Comparison of ENCODE assay signal across 13 cellular contexts in the genomic region with DNA sequence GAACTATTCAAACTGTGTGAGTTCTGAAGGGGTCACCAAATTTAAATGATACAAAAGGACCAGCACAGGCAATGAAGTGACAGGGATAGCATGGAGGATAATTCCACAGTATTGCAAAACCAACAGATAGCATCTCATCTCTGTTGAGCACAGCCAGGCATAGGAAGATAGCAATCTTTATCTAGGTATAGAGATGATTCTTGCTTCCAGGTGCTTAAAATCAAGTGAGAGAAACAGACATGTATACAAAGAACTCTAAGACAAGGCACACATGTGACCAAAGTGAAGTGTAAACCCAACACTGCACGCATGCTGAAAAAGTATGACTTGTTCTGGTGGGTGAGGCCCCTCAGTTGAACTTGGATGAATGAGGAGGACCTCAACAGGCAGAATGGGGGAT.
"Had no signal": no experiment of that assay in that cellular context is flagged by ENCODE, and none has a peak within 500 bp of the region (broad histone marks: within the 10 kb centered on the region; RNA-seq: fewer than 3 reads in every experiment).

No MANE protein-coding gene starts in this region.

- DNase-seq: activated CD4-positive, alpha-beta T cell treated with anti-CD3 and anti-CD28 coated beads, Interleukin-2, amount 50 U/mL, for 1 hour; activated naive CD4-positive, alpha-beta T cell treated with anti-CD3 and anti-CD28 coated beads, Interleukin-2, amount 10 ng/mL, durations not matched to agents 7 days and 5 days; activated T-cell treated with anti-CD3 and anti-CD28 coated beads for 4 hours; endodermal cell; heart right ventricle; ovary; sigmoid colon; stimulated activated CD4-positive, alpha-beta T cell treated with anti-CD3 and anti-CD28 coated beads, Interleukin-12 subunit alpha, Interleukin-12 subunit beta, amount 100 ng/mL, for 4 hours; stimulated activated CD4-positive, alpha-beta T cell treated with anti-CD3 and anti-CD28 coated beads, Interleukin-2, amount 100 ng/mL, for 24 hours; stomach had no signal

- H3K27ac ChIP-seq: heart right ventricle, ovary, sigmoid colon, stomach had no signal

- H3K27me3 ChIP-seq: heart right ventricle, ovary, sigmoid colon, stomach had no signal

- H3K36me3 ChIP-seq: heart right ventricle, ovary, sigmoid colon, stomach had no signal

- H3K9me3 Mint-ChIP-seq: activated naive CD4-positive, alpha-beta T cell treated with anti-CD3 and anti-CD28 coated beads, Interleukin-2, amount 10 ng/mL, durations not matched to agents 7 days and 5 days; activated T-helper 2 cell treated with anti-CD3 and anti-CD28 coated beads, Interferon-gamma antibody, Interleukin-2, Interleukin-4, amounts not matched to agents 10 μg/mL and 5 μg/mL and 100 μg/mL, durations not matched to agents 14 hours and 24 hours and 36 hours; endodermal cell; neural crest cell had no signal

- ATAC-seq: activated CD4-positive, CD25-positive, alpha-beta regulatory T cell treated with anti-CD3 and anti-CD28 coated beads, Interleukin-2, amount 50 U/mL, for 24 hours; heart right ventricle had no signal

- H3K36me3 Mint-ChIP-seq: activated naive CD4-positive, alpha-beta T cell treated with anti-CD3 and anti-CD28 coated beads, Interleukin-2, amount 10 ng/mL, durations not matched to agents 7 days and 5 days had no signal

- H3K9me3 ChIP-seq: heart right ventricle, ovary, sigmoid colon, stomach had no signal

- H3K4me3 Mint-ChIP-seq: activated naive CD4-positive, alpha-beta T cell treated with anti-CD3 and anti-CD28 coated beads, Interleukin-2, amount 10 ng/mL, durations not matched to agents 7 days and 5 days; endodermal cell; neural crest cell had no signal

- H3K4me3 ChIP-seq: heart right ventricle, ovary, sigmoid colon, stomach had no signal
